ENCODE assay signal across 8 cellular contexts in genomic region chrX:155027509-155028066, GRCh38. TPM values are rescaled to one million over a fixed set of nuclear protein-coding genes. Genes with fewer than 3 reads are reported as not detected.
DNase-seq lines count a peak whose midpoint lies in the region; ATAC-seq and TF ChIP-seq lines count a peak whose summit lies in the region.

No MANE protein-coding gene starts in this region.

- peaks cover 28% of the 10 kb centered on the region for H3K79me2 ChIP-seq in OCI-LY1 (ENCODE audit: insufficient read depth, low read length)

- no peaks in the 10 kb centered on the region for H3F3A ChIP-seq in OCI-LY1 (ENCODE audit: insufficient read depth, low read length)

- H3K27ac ChIP-seq in OCI-LY1 (ENCODE audit: low read depth, low read length, poor library complexity, severe bottlenecking) (peak overlapping the region; percentile 96), caudate nucleus (ENCODE audit: low read depth, low read length) (peak overlapping the region; percentile 84), layer of hippocampus (ENCODE audit: low read depth, low read length) (peak overlapping the region; percentile 86), stomach (peak overlapping the region; percentile 93 to 97 (median 95))

- TF ChIP-seq CTCF in AG09309 (IDR thresholded peaks at IDR 0.05; ENCODE audit: control insufficient read depth, insufficient read depth, low read depth, low read length, missing control alignments) = no peak
- no peak for TF ChIP-seq CTCF in GM12875 (IDR thresholded peaks at IDR 0.05; ENCODE audit: borderline replicate concordance, insufficient read depth, low read depth, low read length)
- TF ChIP-seq CTCF in OCI-LY1 (IDR thresholded peaks at IDR 0.05; ENCODE audit: low read length) = no peak
- no peak for TF ChIP-seq CTCF in stomach (IDR thresholded peaks at IDR 0.05)

- H3K9me3 ChIP-seq in OCI-LY1 (ENCODE audit: low read length) (no peaks in the 10 kb centered on the region), stomach (peaks cover 0 to 6% (median 0%) of the 10 kb centered on the region in 4 donors)

- H3K36me3 ChIP-seq in OCI-LY1 (ENCODE audit: insufficient read depth, low read length) = no peaks in the 10 kb centered on the region
- no peaks in the 10 kb centered on the region for H3K36me3 ChIP-seq in stomach

- no peak for TF ChIP-seq EP300 in stomach (IDR thresholded peaks at IDR 0.05)

- no peak for ATAC-seq in GM21619 (IDR thresholded peaks at IDR 0.05; ENCODE audit: unreplicated experiment)

- peak overlapping the region; percentile 97 for H3K9ac ChIP-seq in OCI-LY1 (ENCODE audit: low read length)

- peak overlapping the region; percentile 92 for H3K4me2 ChIP-seq in OCI-LY1 (ENCODE audit: low read length)

- H3K27me3 ChIP-seq in OCI-LY1 (ENCODE audit: insufficient read depth, low read length) (no peaks in the 10 kb centered on the region), layer of hippocampus (ENCODE audit: control insufficient read depth, insufficient read depth, low read length) (no peaks in the 10 kb centered on the region), stomach (no peaks in the 10 kb centered on the region)

- no peaks in the 10 kb centered on the region for H4K20me1 ChIP-seq in OCI-LY1 (ENCODE audit: insufficient read depth, low read length)

- WGBS in stomach, 5 donors = 0 to 46% (median 6%) methylated on average over 14 of the region's 14 CpGs

- peaks cover 23% of the 10 kb centered on the region for H3K4me1 ChIP-seq in OCI-LY1 (ENCODE audit: insufficient read depth, low read length, severe bottlenecking)
- peaks cover 0 to 22% (median 10%) of the 10 kb centered on the region in 4 donors for H3K4me1 ChIP-seq in stomach

- intact Hi-C loops in stomach (cut with DNase I; ENCODE audit: low total_unique reads) = no loop called here

- no peak overlapping the region for H2AFZ ChIP-seq in OCI-LY1 (ENCODE audit: low read length)

- no peak for TF ChIP-seq POLR2A in stomach (IDR thresholded peaks at IDR 0.05)

- DNase-seq in AG09309 (ENCODE audit: low read depth) (peak; percentile 61), caudate nucleus (lab: John Stamatoyannopoulos, UW) (peak in 2 of 61 donors; percentile 0 to 8), stomach (no peak), GDM1 (lab: John Stamatoyannopoulos, UW) (no peak)

- H3K9me2 ChIP-seq in OCI-LY1 (ENCODE audit: low read depth, low read length) = no peaks in the 10 kb centered on the region

- H3K4me3 ChIP-seq in AG09309 (ENCODE audit: control insufficient read depth, low read depth, low read length) (peak overlapping the region; percentile 63), GM12875 (ENCODE audit: low read depth, low read length) (peak overlapping the region; percentile 72), OCI-LY1 (ENCODE audit: low read depth, low read length, poor library complexity, severe bottlenecking) (peak overlapping the region; percentile 86), stomach (peak overlapping the region; percentile 44 to 62 (median 56))

RNA-seq across cellular contexts. Expression of gene FUNDC2, which starts 0.9 kb away (rescaled TPM):
- total RNA-seq in stomach = 10 to 100 TPM in 4 of 5 donors, 1 to 10 TPM in 1; 9.3 to 88.8 (median 19.9) TPM
- 100 to 1,000 TPM; 105 to 123 (median 123) TPM for polyA plus RNA-seq in stomach

RNA-seq across cellular contexts. Expression of gene F8, which starts 5.1 kb away (rescaled TPM):
- 1 to 10 TPM in 4 of 5 donors, under 1 TPM in 1; 0.29 to 7.1 (median 3.5) TPM for total RNA-seq in stomach
- 1 to 10 TPM; 3.0 to 3.9 (median 3.8) TPM for polyA plus RNA-seq in stomach

RNA-seq across cellular contexts. Expression of gene CMC4, which starts 43.3 kb away (rescaled TPM):
- 10 to 100 TPM in 1 of 5 donors, 1 to 10 TPM in 3, not detected in 1; 1.3 to 21.6 (median 4.7) TPM for total RNA-seq in stomach
- polyA plus RNA-seq in stomach = 10 to 100 TPM; 21.0 to 22.8 (median 22.1) TPM

RNA-seq across cellular contexts. Expression of gene MTCP1, which starts 43.3 kb away (rescaled TPM):
- total RNA-seq in stomach = 10 to 100 TPM in 2 of 5 donors, 1 to 10 TPM in 3; 2.8 to 34.4 (median 6.6) TPM
- polyA plus RNA-seq in stomach = 10 to 100 TPM; 17.6 to 42.2 (median 37.1) TPM

RNA-seq across cellular contexts. Expression of gene BRCC3, which starts 43.7 kb away (rescaled TPM):
- 10 to 100 TPM in 2 of 5 donors, 1 to 10 TPM in 2, under 1 TPM in 1; 0.87 to 20.1 (median 7.0) TPM for total RNA-seq in stomach
- 10 to 100 TPM; 10.0 to 18.8 (median 11.8) TPM for polyA plus RNA-seq in stomach
